Comparison of ENCODE assay signal across 1 cellular context in the genomic region with DNA sequence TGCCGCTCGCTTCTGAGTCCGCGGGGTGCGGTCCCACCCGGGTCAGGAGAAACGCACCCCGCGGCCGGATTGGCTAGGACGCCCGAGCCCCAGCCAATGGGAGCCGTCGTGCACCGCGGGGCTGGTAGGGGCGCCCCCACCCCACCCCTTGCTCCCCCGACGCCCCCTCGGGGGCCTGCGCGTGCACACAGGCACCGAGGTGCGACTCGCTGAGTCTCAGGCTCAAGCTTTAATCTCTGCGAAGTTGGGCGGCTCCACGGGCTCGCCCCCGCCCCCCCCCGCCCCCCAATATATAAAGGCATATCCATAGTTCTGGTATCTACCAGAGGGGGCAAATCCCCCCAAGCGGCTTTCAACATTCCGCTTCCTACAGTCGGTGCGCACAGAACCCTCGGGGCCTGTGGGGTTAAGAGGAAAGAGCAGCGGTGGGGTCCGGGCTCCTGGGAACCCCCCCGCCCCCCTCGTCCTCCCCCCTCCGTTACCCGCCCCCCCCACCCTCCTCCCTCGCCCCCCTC.
TF ChIP-seq lines count a peak whose summit lies in the region.

A gene with protein sequence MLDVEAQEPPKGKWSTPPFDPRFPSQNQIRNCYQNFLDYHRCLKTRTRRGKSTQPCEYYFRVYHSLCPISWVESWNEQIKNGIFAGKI (minus strand): TSS at position 22 of the 515 bp plus-strand sequence. CDS start 198 bp downstream, outside the sequence.

TF ChIP-seq in GM23338, 12 proteins besides CTCF, POLR2A, EP300 and RAD21 (continued from another document):
- TF ChIP-seq EZH2phosphoT487 (IDR thresholded peaks at IDR 0.05; ENCODE audit: unreplicated experiment) (no peak), JUNB (IDR thresholded peaks at IDR 0.05; ENCODE audit: unreplicated experiment) (no peak), STAT1 (IDR thresholded peaks at IDR 0.05; ENCODE audit: unreplicated experiment) (no peak), POLR2AphosphoS5 (IDR thresholded peaks at IDR 0.05; ENCODE audit: low read depth) (no peak), CREB1 (CRISPR knock-in tag; IDR thresholded peaks at IDR 0.05; ENCODE audit: low read depth) (no peak), ZNF331 (CRISPR knock-in tag; IDR thresholded peaks at IDR 0.05; ENCODE audit: low read depth) (no peak), NANOG (IDR thresholded peaks at IDR 0.05; ENCODE audit: borderline replicate concordance) (no peak)
